ENCODE assay signal across 8 cellular contexts in the genomic region with DNA sequence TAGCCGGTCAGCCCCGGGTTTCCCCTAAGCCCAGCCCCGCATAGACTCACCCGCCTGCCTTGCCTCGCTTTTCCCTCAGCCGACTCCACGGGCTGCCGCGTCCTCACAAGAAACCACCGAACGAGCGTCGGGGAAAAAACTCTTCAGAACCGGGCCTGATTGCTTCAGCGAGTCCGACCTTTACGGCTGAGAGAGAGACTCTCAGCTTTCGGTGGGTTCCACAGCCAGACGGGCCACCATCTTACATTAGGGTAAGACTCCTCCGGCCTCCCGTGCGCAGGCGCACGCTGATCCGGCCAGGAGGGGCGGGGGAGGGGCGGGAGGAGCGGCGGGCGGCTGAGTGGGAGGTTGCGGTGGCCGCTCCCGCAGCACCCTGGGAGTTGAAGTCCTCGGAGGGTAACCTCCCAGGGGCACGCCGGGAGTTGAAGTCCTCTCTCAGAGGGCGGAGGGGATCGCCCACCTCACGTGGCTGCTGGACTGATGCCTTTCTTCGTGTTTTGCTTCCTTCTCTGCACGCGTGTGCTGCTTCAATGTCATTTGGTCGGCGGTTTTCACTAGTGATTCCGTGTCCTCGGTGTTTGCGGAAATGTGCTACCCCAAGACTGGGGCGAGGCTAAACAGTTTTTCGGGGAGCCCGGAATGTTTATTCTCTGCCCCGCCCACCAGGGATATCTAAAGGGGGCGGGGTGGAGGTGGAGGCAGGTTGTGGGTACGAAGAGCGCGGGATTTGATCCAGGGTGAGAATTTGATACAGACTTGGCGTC. TPM values are rescaled to one million over a fixed set of nuclear protein-coding genes. Genes with fewer than 3 reads are reported as not detected.
DNase-seq lines count a peak whose midpoint lies in the region; ATAC-seq and TF ChIP-seq lines count a peak whose summit lies in the region.

Gene CNOT4, minus strand, starts transcription at position 264 of the 764 bp plus-strand sequence. CDS start 71,771 bp downstream, outside the sequence.

- no peaks in the 10 kb centered on the region for H3K36me3 Mint-ChIP-seq in WTC11
- H3K36me3 Mint-ChIP-seq in immature natural killer cell = no peaks in the 10 kb centered on the region

- H3K4me3 Mint-ChIP-seq in WTC11 (no peak within 1 kb of the TSS), immature natural killer cell (no peak within 1 kb of the TSS)

- H3K4me3 ChIP-seq in AG10803 (ENCODE audit: low read length) (peak within 1 kb of the TSS; percentile 95), cardiac fibroblast (replicated peaks in 1 of 2; ENCODE audit: low read depth in 2 of 2, low read length in 2 of 2) (peak within 1 kb of the TSS; percentile 80 to 95)

- DNase-seq in AG10803 (ENCODE audit: low read depth) (peak; percentile 95), NCI-H226 (peak; percentile 78), WTC11 (ENCODE audit: low spot score) (peak; percentile 97), cardiac fibroblast (ENCODE audit: low read depth in 2 of 2) (peak; percentile 96 to 98), immature natural killer cell (peak; percentile 90 to 92 (median 91)), smooth muscle cell of the brain vasculature (ENCODE audit: low read depth, low spot score) (peak; percentile 93)

- no peak for TF ChIP-seq CTCF in AG10803 (conservative IDR thresholded peaks at IDR 0.05; ENCODE audit: low read length)
- no peak for TF ChIP-seq CTCF in WTC11 (IDR thresholded peaks at IDR 0.05)
- TF ChIP-seq CTCF in cardiac fibroblast (IDR thresholded peaks at IDR 0.05; ENCODE audit: low read depth, low read length) = no peak

- peaks cover 5% of the 10 kb centered on the region for H3K4me1 Mint-ChIP-seq in WTC11
- peaks cover 4 to 10% of the 10 kb centered on the region in 2 donors for H3K4me1 Mint-ChIP-seq in immature natural killer cell

- CTCF ChIA-PET in WTC11 (lab: Charles Lee) = interaction anchor here (1.0 kb wide), 1 partner anchor 13 kb away, joined by 3 read pairs; no protein-coding TSS in a partner anchor

- H3K27me3 Mint-ChIP-seq in WTC11 (ENCODE audit: low read depth) (no peaks in the 10 kb centered on the region), immature natural killer cell (ENCODE audit: low read depth in 3 of 3) (peaks cover 0 to 2% (median 2%) of the 10 kb centered on the region in 3 donors)

- POLR2A ChIA-PET in WTC11 (lab: Charles Lee) = interaction anchor here (0.5 kb wide), 1 partner anchor 202 kb away, joined by 4 read pairs; no protein-coding TSS in a partner anchor

- H3K9me3 Mint-ChIP-seq in WTC11 (no peaks in the 10 kb centered on the region), immature natural killer cell (no peaks in the 10 kb centered on the region)

- ATAC-seq in GM19035 (IDR thresholded peaks at IDR 0.05; ENCODE audit: unreplicated experiment) (peak; percentile 96), HG03280 (IDR thresholded peaks at IDR 0.05; ENCODE audit: unreplicated experiment) (peak; percentile 97), WTC11 (peak; percentile 97)

- H3K27ac Mint-ChIP-seq in WTC11 (no peak within 1 kb of the TSS), immature natural killer cell (no peak within 1 kb of the TSS)

TF ChIP-seq in WTC11, 78 proteins besides CTCF, POLR2A, EP300 and RAD21 (continues in another document):
- 0 out of 2 replicates have a peak, but pooled peaks have one; percentile 41 for TF ChIP-seq JUN (CRISPR knock-in tag; IDR thresholded peaks at IDR 0.05)
- TF ChIP-seq USF1 (CRISPR knock-in tag; IDR thresholded peaks at IDR 0.05) = peak; percentile 80; the same call in 1 of the 2 replicates
- no peak for TF ChIP-seq EMX1 (CRISPR knock-in tag; IDR thresholded peaks at IDR 0.05)
- TF ChIP-seq USF2 (CRISPR knock-in tag; IDR thresholded peaks at IDR 0.05) = no peak
- TF ChIP-seq E2F5 (CRISPR knock-in tag; IDR thresholded peaks at IDR 0.05) = no peak
- TF ChIP-seq CREM (CRISPR knock-in tag; IDR thresholded peaks at IDR 0.05) = no peak
- 0 out of 2 replicates have a peak, but pooled peaks have one; percentile 21 for TF ChIP-seq ETV6 (CRISPR knock-in tag; IDR thresholded peaks at IDR 0.05)
- TF ChIP-seq, protein P1, sequence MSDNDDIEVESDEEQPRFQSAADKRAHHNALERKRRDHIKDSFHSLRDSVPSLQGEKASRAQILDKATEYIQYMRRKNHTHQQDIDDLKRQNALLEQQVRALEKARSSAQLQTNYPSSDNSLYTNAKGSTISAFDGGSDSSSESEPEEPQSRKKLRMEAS (CRISPR knock-in tag; IDR thresholded peaks at IDR 0.05) = peak; percentile 55
- peak; percentile 76 for TF ChIP-seq SP1 (CRISPR knock-in tag; conservative IDR thresholded peaks at IDR 0.05)
- TF ChIP-seq, protein P2, sequence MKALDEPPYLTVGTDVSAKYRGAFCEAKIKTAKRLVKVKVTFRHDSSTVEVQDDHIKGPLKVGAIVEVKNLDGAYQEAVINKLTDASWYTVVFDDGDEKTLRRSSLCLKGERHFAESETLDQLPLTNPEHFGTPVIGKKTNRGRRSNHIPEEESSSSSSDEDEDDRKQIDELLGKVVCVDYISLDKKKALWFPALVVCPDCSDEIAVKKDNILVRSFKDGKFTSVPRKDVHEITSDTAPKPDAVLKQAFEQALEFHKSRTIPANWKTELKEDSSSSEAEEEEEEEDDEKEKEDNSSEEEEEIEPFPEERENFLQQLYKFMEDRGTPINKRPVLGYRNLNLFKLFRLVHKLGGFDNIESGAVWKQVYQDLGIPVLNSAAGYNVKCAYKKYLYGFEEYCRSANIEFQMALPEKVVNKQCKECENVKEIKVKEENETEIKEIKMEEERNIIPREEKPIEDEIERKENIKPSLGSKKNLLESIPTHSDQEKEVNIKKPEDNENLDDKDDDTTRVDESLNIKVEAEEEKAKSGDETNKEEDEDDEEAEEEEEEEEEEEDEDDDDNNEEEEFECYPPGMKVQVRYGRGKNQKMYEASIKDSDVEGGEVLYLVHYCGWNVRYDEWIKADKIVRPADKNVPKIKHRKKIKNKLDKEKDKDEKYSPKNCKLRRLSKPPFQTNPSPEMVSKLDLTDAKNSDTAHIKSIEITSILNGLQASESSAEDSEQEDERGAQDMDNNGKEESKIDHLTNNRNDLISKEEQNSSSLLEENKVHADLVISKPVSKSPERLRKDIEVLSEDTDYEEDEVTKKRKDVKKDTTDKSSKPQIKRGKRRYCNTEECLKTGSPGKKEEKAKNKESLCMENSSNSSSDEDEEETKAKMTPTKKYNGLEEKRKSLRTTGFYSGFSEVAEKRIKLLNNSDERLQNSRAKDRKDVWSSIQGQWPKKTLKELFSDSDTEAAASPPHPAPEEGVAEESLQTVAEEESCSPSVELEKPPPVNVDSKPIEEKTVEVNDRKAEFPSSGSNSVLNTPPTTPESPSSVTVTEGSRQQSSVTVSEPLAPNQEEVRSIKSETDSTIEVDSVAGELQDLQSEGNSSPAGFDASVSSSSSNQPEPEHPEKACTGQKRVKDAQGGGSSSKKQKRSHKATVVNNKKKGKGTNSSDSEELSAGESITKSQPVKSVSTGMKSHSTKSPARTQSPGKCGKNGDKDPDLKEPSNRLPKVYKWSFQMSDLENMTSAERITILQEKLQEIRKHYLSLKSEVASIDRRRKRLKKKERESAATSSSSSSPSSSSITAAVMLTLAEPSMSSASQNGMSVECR (CRISPR knock-in tag; IDR thresholded peaks at IDR 0.05; ENCODE audit: borderline replicate concordance) = peak; percentile 69; the same call in 1 of the 2 replicates
- TF ChIP-seq, protein P3, sequence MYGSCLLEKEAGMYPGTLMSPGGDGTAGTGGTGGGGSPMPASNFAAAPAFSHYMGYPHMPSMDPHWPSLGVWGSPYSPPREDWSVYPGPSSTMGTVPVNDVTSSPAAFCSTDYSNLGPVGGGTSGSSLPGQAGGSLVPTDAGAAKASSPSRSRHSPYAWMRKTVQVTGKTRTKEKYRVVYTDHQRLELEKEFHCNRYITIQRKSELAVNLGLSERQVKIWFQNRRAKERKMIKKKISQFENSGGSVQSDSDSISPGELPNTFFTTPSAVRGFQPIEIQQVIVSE (CRISPR knock-in tag; IDR thresholded peaks at IDR 0.05; ENCODE audit: borderline replicate concordance) = no peak
- TF ChIP-seq FOXK1 (CRISPR knock-in tag; IDR thresholded peaks at IDR 0.05) = peak; percentile 75
- no peak for TF ChIP-seq ELF4 (CRISPR knock-in tag; IDR thresholded peaks at IDR 0.05; ENCODE audit: low read depth)
- TF ChIP-seq ZNF232 (CRISPR knock-in tag; IDR thresholded peaks at IDR 0.05) = no peak
- TF ChIP-seq, protein P4, sequence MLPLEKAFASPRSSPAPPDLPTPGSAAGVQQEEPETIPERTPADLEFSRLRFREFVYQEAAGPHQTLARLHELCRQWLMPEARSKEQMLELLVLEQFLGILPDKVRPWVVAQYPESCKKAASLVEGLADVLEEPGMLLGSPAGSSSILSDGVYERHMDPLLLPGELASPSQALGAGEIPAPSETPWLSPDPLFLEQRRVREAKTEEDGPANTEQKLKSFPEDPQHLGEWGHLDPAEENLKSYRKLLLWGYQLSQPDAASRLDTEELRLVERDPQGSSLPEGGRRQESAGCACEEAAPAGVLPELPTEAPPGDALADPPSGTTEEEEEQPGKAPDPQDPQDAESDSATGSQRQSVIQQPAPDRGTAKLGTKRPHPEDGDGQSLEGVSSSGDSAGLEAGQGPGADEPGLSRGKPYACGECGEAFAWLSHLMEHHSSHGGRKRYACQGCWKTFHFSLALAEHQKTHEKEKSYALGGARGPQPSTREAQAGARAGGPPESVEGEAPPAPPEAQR (CRISPR knock-in tag; IDR thresholded peaks at IDR 0.05) = no peak
- TF ChIP-seq TEAD1 (CRISPR knock-in tag; IDR thresholded peaks at IDR 0.05) = peak; percentile 38; the same call in 1 of the 2 replicates

RNA-seq across cellular contexts. Expression of gene CNOT4, which starts in this region (rescaled TPM):
- total RNA-seq in WTC11 (2021) = 14.6 to 19.7 TPM (median 19.2 TPM) in 3 replicates
- polyA plus RNA-seq in immature natural killer cell = 10 to 100 TPM in 2 of 3 donors, 1 to 10 TPM in 1; 8.9 to 17.1 (median 10.8) TPM

Comparison
In these comparisons a context has a peak if more than half of its experiments do, and no peak if none do; other contexts are left out.
1. Peak in every context shown above with its lines: DNase-seq, ATAC-seq and H3K4me3 ChIP-seq.